In genomic region chr10:5888352-5888751, GRCh38 we compare ENCODE assay signal across 8 cellular contexts. TPM values are rescaled to one million over a fixed set of nuclear protein-coding genes. Genes with fewer than 3 reads are reported as not detected.
DNase-seq lines count a peak whose midpoint lies in the region; ATAC-seq, FAIRE-seq and TF ChIP-seq lines count a peak whose summit lies in the region.

No MANE protein-coding gene starts in this region.

- dilution Hi-C loops in endothelial cell of umbilical vein (cut with MboI; ENCODE audit: extremely low pct_ligation_motif_present, low sequenced_read_pairs) = no loop called here

- no peaks in the 10 kb centered on the region for H3K9me3 ChIP-seq in OCI-LY3 (ENCODE audit: insufficient read depth, low read length)
- no peaks in the 10 kb centered on the region for H3K9me3 ChIP-seq in endothelial cell of umbilical vein (replicated peaks; ENCODE audit: control insufficient read depth, insufficient read depth, low read length)
- H3K9me3 ChIP-seq in neuron (ENCODE audit: low read length) = no peaks in the 10 kb centered on the region

- peaks cover 46% of the 10 kb centered on the region for H3K79me2 ChIP-seq in OCI-LY3 (ENCODE audit: low read length)
- peaks cover 33% of the 10 kb centered on the region for H3K79me2 ChIP-seq in endothelial cell of umbilical vein (ENCODE audit: control insufficient read depth, insufficient read depth, low read length)

- H3K36me3 ChIP-seq in OCI-LY3 (replicated peaks; ENCODE audit: low read depth, low read length) (peaks cover 9% of the 10 kb centered on the region), endothelial cell of umbilical vein (ENCODE audit: control insufficient read depth in 2 of 2, extremely low read depth in 1 of 2, insufficient read depth in 2 of 2, low read length in 2 of 2) (peaks cover 0 to 3% of the 10 kb centered on the region in 2 experiments), neuron (ENCODE audit: insufficient read depth, low read length) (peaks cover 32% of the 10 kb centered on the region)

- FAIRE-seq in endothelial cell of umbilical vein (lab: Jason Lieb, UNC) (peak; percentile 78), D721Med (lab: Jason Lieb, UNC) (no peak)

- no peak overlapping the region for H2AFZ ChIP-seq in OCI-LY3 (ENCODE audit: low read depth, low read length)
- peak overlapping the region; percentile 78 for H2AFZ ChIP-seq in endothelial cell of umbilical vein (ENCODE audit: low read depth, low read length)
- H2AFZ ChIP-seq in neuron (ENCODE audit: low read depth, low read length) = peak overlapping the region; percentile 91

- no TSS peak for BruUV-seq in endothelial cell of umbilical vein (replicated peaks; lab: Mats Ljungman, UMichigan)

- H3K27ac ChIP-seq in OCI-LY3 (ENCODE audit: low read length) (no peak overlapping the region), endothelial cell of umbilical vein (ENCODE audit: insufficient read depth, low read depth, low read length) (no peak overlapping the region)

- H3K9ac ChIP-seq in OCI-LY3 (ENCODE audit: low read length) (peak overlapping the region; percentile 76), endothelial cell of umbilical vein (replicated peaks; ENCODE audit: extremely low read depth, insufficient read depth, low read length) (no peak overlapping the region)

- CTCF ChIA-PET in endothelial cell of umbilical vein (lab: Charles Lee) = interaction anchor here (0.7 to 3.5 kb wide), 5 partner anchors 12 to 446 kb away, joined by 3 to 18 read pairs (median 5); no protein-coding TSS in a partner anchor

- H3K27me3 ChIP-seq in OCI-LY3 (ENCODE audit: low read depth, low read length) (no peaks in the 10 kb centered on the region), endothelial cell of umbilical vein (ENCODE audit: control insufficient read depth in 2 of 2, insufficient read depth in 2 of 2, low read length in 2 of 2) (no peaks in the 10 kb centered on the region), neuron (ENCODE audit: insufficient read depth, low read length) (no peaks in the 10 kb centered on the region)

- no peak for DNase-seq in GM12865 (ENCODE audit: low read depth)
- peak; percentile 37 for DNase-seq in endothelial cell of umbilical vein (ENCODE audit: low read depth, low spot score)
- no peak for DNase-seq in mesenteric fat pad (ENCODE audit: low spot score)
- no peak for DNase-seq in GM19240 (ENCODE audit: insufficient read length, low spot score)
- no peak for DNase-seq in D721Med (ENCODE audit: insufficient read length, low spot score)

- no peaks in the 10 kb centered on the region for H3K9me1 ChIP-seq in endothelial cell of umbilical vein (replicated peaks; ENCODE audit: control insufficient read depth, extremely low read depth, insufficient read depth, low read length)

- H3K4me3 ChIP-seq in GM12865 (ENCODE audit: low read depth, low read length) (peak overlapping the region; percentile 89), OCI-LY3 (ENCODE audit: low read length) (peak overlapping the region; percentile 84), endothelial cell of umbilical vein (replicated peaks in 1 of 3; ENCODE audit: insufficient read depth in 1 of 3, low read depth in 1 of 3, low read length in 3 of 3) (peak overlapping the region; percentile 14 to 95 (median 53)), neuron (ENCODE audit: low read length) (peak overlapping the region; percentile 61)

- no peak for TF ChIP-seq POLR2A in endothelial cell of umbilical vein (IDR thresholded peaks at IDR 0.05; ENCODE audit: low read depth, low read length)

- POLR2A ChIA-PET in endothelial cell of umbilical vein (lab: Charles Lee) = no interaction called here

- TF ChIP-seq CTCF in GM12865 (IDR thresholded peaks at IDR 0.05; ENCODE audit: insufficient read depth, low read depth, low read length, missing control alignments) = no peak
- TF ChIP-seq CTCF in OCI-LY3 (IDR thresholded peaks at IDR 0.05; ENCODE audit: low read depth, low read length) = no peak
- no peak for TF ChIP-seq CTCF in endothelial cell of umbilical vein (IDR thresholded peaks at IDR 0.05; ENCODE audit: extremely low read depth in 1 of 2, insufficient read depth in 1 of 2, low read depth in 1 of 2, low read length in 2 of 2)
- TF ChIP-seq CTCF in D721Med (IDR thresholded peaks at IDR 0.05; ENCODE audit: insufficient read depth, missing control alignments) = no peak

- H4K20me1 ChIP-seq in OCI-LY3 (ENCODE audit: insufficient read depth, low read length) (peaks cover 4% of the 10 kb centered on the region; the same call in 1 of the 2 replicates), endothelial cell of umbilical vein (replicated peaks; ENCODE audit: control insufficient read depth, extremely low read depth, insufficient read depth, low read length) (no peaks in the 10 kb centered on the region)

- no peak for ATAC-seq in HG02852 (IDR thresholded peaks at IDR 0.05; ENCODE audit: unreplicated experiment)

- H3K4me2 ChIP-seq in OCI-LY3 (ENCODE audit: low read length) (peak overlapping the region; percentile 82), endothelial cell of umbilical vein (ENCODE audit: insufficient read depth, low read length) (peak overlapping the region; percentile 65)

- intact Hi-C loops in endothelial cell of umbilical vein (cut with micrococcal nuclease) = no loop called here

- H3K4me1 ChIP-seq in OCI-LY3 (ENCODE audit: low read length) (peaks cover 11% of the 10 kb centered on the region), endothelial cell of umbilical vein (ENCODE audit: control insufficient read depth, extremely low read depth, insufficient read depth, low read length) (peaks cover 30% of the 10 kb centered on the region), neuron (ENCODE audit: insufficient read depth, low read length) (peaks cover 20% of the 10 kb centered on the region)

TF ChIP-seq in endothelial cell of umbilical vein, 7 proteins besides CTCF, POLR2A, EP300 and RAD21:
- TF ChIP-seq POLR2AphosphoS5 (IDR thresholded peaks at IDR 0.05; ENCODE audit: insufficient read depth, low read depth, low read length) (no peak), MAX (IDR thresholded peaks at IDR 0.05; ENCODE audit: insufficient read depth, insufficient read length) (no peak), GATA2 (IDR thresholded peaks at IDR 0.05; ENCODE audit: insufficient read depth, insufficient read length, low read depth, low read length) (no peak), FOS (IDR thresholded peaks at IDR 0.05; ENCODE audit: borderline replicate concordance, insufficient read depth, low read length) (no peak), EZH2 (IDR thresholded peaks at IDR 0.05; ENCODE audit: borderline replicate concordance, low read depth, low read length, severe bottlenecking) (no peak), JUN (IDR thresholded peaks at IDR 0.05; ENCODE audit: borderline replicate concordance, insufficient read depth, insufficient read length, low read depth) (no peak), MYC (IDR thresholded peaks at IDR 0.05; ENCODE audit: low read depth, low read length) (no peak)

RNA-seq across cellular contexts. Expression of gene ANKRD16, which starts 1.3 kb away (rescaled TPM):
- total RNA-seq in endothelial cell of umbilical vein (4.4 and 6.9 TPM in 2 replicates), mesenteric fat pad (4.8 TPM)
- 8.0 and 9.4 TPM in 2 replicates for polyA plus RNA-seq in endothelial cell of umbilical vein
- 6.6 and 7.4 TPM in 2 replicates for polyA plus RNA-seq in endothelial cell of umbilical vein (2011; cell fraction: cytosol; rRNA removed)
- polyA plus RNA-seq in endothelial cell of umbilical vein (2011; cell fraction: nucleus; rRNA removed) = 8.2 and 10.5 TPM in 2 replicates
- 4.1 and 4.6 TPM in 2 replicates for polyA plus RNA-seq in endothelial cell of umbilical vein (2012)
- 14.9 and 29.1 TPM in 2 replicates for polyA minus RNA-seq in endothelial cell of umbilical vein
- 5.6 TPM for polyA minus RNA-seq in endothelial cell of umbilical vein (2011; cell fraction: cytosol; rRNA and poly(A)+ RNA removed)
- 7.4 and 8.0 TPM in 2 replicates for polyA minus RNA-seq in endothelial cell of umbilical vein (2011; cell fraction: nucleus; rRNA and poly(A)+ RNA removed)

RNA-seq across cellular contexts. Expression of gene FBH1, which starts 1.7 kb away (rescaled TPM):
- total RNA-seq in endothelial cell of umbilical vein (86.1 and 97.0 TPM in 2 replicates), mesenteric fat pad (80.4 TPM)
- polyA plus RNA-seq in endothelial cell of umbilical vein = 66.1 and 71.4 TPM in 2 replicates
- 81.4 and 81.8 TPM in 2 replicates for polyA plus RNA-seq in endothelial cell of umbilical vein (2011; cell fraction: cytosol; rRNA removed)
- 185 and 232 TPM in 2 replicates for polyA plus RNA-seq in endothelial cell of umbilical vein (2011; cell fraction: nucleus; rRNA removed)
- polyA plus RNA-seq in endothelial cell of umbilical vein (2012) = 61.8 and 67.5 TPM in 2 replicates
- polyA minus RNA-seq in endothelial cell of umbilical vein = 205 and 241 TPM in 2 replicates
- polyA minus RNA-seq in endothelial cell of umbilical vein (2011; cell fraction: cytosol; rRNA and poly(A)+ RNA removed) = 29.7 TPM
- 91.8 and 125 TPM in 2 replicates for polyA minus RNA-seq in endothelial cell of umbilical vein (2011; cell fraction: nucleus; rRNA and poly(A)+ RNA removed)
